In the genomic region with DNA sequence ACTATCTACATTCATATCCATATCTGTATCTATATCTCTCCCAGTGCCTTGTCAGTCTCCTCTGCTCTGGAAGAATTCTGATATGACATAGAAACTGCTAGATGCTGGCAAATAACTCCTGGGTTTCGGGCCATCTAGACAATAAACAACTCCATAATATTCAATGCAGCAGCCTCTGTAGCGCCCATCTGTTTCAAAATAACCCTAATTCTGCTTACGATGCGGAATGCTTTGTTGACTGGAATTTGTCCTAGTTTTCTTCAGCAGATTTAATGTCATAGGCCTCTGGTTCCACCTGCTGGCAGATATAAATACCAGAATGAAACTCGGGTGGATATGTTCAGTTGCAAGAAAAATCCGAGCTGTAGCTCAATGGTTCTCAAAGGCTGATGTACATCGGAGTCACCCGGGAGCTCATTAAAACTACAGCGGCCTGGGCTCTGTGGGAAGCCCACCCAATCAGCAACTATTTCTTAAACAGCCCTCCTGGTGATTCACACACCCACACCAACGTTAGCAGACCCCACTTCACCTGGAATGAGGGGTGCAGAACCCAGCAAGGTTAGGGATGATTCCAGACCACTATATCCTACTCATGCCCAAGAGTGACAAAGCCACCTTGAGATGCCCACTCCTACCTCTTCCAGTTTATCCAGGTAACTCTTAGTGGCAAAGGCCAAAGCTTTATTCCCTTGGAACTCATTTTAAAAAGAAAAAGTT, we compare ENCODE assay signal across 8 cellular contexts.
A peak's percentile ranks its signal among the peaks of the same experiment; 100 is the strongest.
DNase-seq lines count a peak whose midpoint lies in the region; ATAC-seq and TF ChIP-seq lines count a peak whose summit lies in the region.

No MANE protein-coding gene starts in this region.

- DNase-seq in NCI-H226 = peak; percentile 33
- peak; percentile 81 for DNase-seq in amniotic epithelial cell (ENCODE audit: low read depth)
- no peak for DNase-seq in left ventricle myocardium superior
- DNase-seq in retinal pigment epithelial cell (ENCODE audit: low read depth) = peak; percentile 44
- no peak for DNase-seq in mesenteric fat pad (ENCODE audit: low spot score)

- no peaks in the 10 kb centered on the region for H3K27me3 ChIP-seq in BLaER1

- no peaks in the 10 kb centered on the region for H3K36me3 ChIP-seq in BLaER1

- H3K9ac ChIP-seq in BLaER1 = no peak overlapping the region

- peaks cover 30% of the 10 kb centered on the region for H3K4me1 ChIP-seq in BLaER1

- peak; percentile 19 for ATAC-seq in GM18858 (IDR thresholded peaks at IDR 0.05; ENCODE audit: unreplicated experiment)
- peak; percentile 29 for ATAC-seq in HG03064 (IDR thresholded peaks at IDR 0.05; ENCODE audit: low read depth, unreplicated experiment)
- ATAC-seq in left ventricle myocardium superior = peak; percentile 80

- no peak overlapping the region for H3K27ac ChIP-seq in BLaER1

- peak overlapping the region; percentile 13; the same call in 1 of the 2 replicates for H3K4me2 ChIP-seq in BLaER1

- no peaks in the 10 kb centered on the region for H3K9me3 ChIP-seq in BLaER1

- no peak overlapping the region for H3K4me3 ChIP-seq in BLaER1
- no peak overlapping the region for H3K4me3 ChIP-seq in retinal pigment epithelial cell (ENCODE audit: low read length)

- intact Hi-C loops in left ventricle myocardium superior (cut with micrococcal nuclease) = loop anchor here (5.0 to 10.0 kb wide), 3 partner anchors 151 to 1318 kb away; partner anchors contain the start of gene RHBDD1

- H4K20me1 ChIP-seq in BLaER1 = no peaks in the 10 kb centered on the region

- TF ChIP-seq CTCF in retinal pigment epithelial cell (conservative IDR thresholded peaks at IDR 0.05; ENCODE audit: low read depth, low read length) = peak; percentile 69

Comparison
In these comparisons a context has a peak if more than half of its experiments do, and no peak if none do; other contexts are left out.
1. ATAC-seq: peak in every context shown above with its lines; median percentile 80 in left ventricle myocardium superior; 29 in HG03064; 19 in GM18858.
2. DNase-seq: peak in NCI-H226 (single experiment), amniotic epithelial cell (single experiment) and retinal pigment epithelial cell (single experiment); none in left ventricle myocardium superior (single experiment) and mesenteric fat pad (single experiment).